6 cellular contexts compared by ENCODE assay signal in genomic region chr16:30996324-30996999, GRCh38. TPM values are rescaled to one million over a fixed set of nuclear protein-coding genes. Genes with fewer than 3 reads are reported as not detected.
DNase-seq lines count a peak whose midpoint lies in the region; TF ChIP-seq lines count a peak whose summit lies in the region.

No MANE protein-coding gene starts in this region.

- H3K4me2 ChIP-seq in skeletal muscle satellite cell (ENCODE audit: low read length): peak overlapping the region; percentile 94

- no peak for TF ChIP-seq POLR2A in erythroblast (IDR thresholded peaks at IDR 0.05; ENCODE audit: low read length)

- H3K4me3 Mint-ChIP-seq in endothelial cell (ENCODE audit: unreplicated experiment): peak overlapping the region; percentile 76

- DNase-seq in endothelial cell (ENCODE audit: low spot score): no peak
- no peak for DNase-seq in SJCRH30
- DNase-seq in GF-D8 (lab: John Stamatoyannopoulos, UW): no peak
- DNase-seq in erythroblast (lab: John Stamatoyannopoulos, UW): no peak

- H3K27me3 ChIP-seq in skeletal muscle satellite cell (ENCODE audit: control insufficient read depth, insufficient read depth, low read length): no peaks in the 10 kb centered on the region
- no peaks in the 10 kb centered on the region for H3K27me3 ChIP-seq in SJCRH30

- no peak overlapping the region for H3K27ac Mint-ChIP-seq in endothelial cell (ENCODE audit: unreplicated experiment)

- no peak for TF ChIP-seq CTCF in endothelial cell (IDR thresholded peaks at IDR 0.05; ENCODE audit: unreplicated experiment)

- H3K9ac ChIP-seq in skeletal muscle satellite cell (ENCODE audit: low read depth, low read length): peak overlapping the region; percentile 85

- peaks cover 10% of the 10 kb centered on the region for H3K27me3 Mint-ChIP-seq in endothelial cell (ENCODE audit: unreplicated experiment)

- H3K36me3 ChIP-seq in skeletal muscle satellite cell (ENCODE audit: insufficient read depth, low read length) (no peaks in the 10 kb centered on the region), SJCRH30 (no peaks in the 10 kb centered on the region)

- peaks cover 3% of the 10 kb centered on the region for H3K36me3 Mint-ChIP-seq in endothelial cell (ENCODE audit: low read depth, unreplicated experiment)

- H3K4me3 ChIP-seq in skeletal muscle satellite cell (ENCODE audit: low read length) (peak overlapping the region; percentile 75), SJCRH30 (no peak overlapping the region)

- TF ChIP-seq EP300 in Ishikawa (IDR thresholded peaks at IDR 0.05; ENCODE audit: borderline replicate concordance): no peak

- H3K27ac ChIP-seq in SJCRH30: no peak overlapping the region

- no peak for TF ChIP-seq RAD21 in Ishikawa (IDR thresholded peaks at IDR 0.05; ENCODE audit: low read depth)

- H3K9me3 ChIP-seq in skeletal muscle satellite cell (replicated peaks; ENCODE audit: low read length) (no peaks in the 10 kb centered on the region), SJCRH30 (replicated peaks) (no peaks in the 10 kb centered on the region)

- peaks cover 3% of the 10 kb centered on the region for H3K4me1 Mint-ChIP-seq in endothelial cell (ENCODE audit: unreplicated experiment)

- H3K4me1 ChIP-seq in skeletal muscle satellite cell (ENCODE audit: control insufficient read depth, insufficient read depth, low read length) (peaks cover 32% of the 10 kb centered on the region), SJCRH30 (peaks cover 18% of the 10 kb centered on the region)

- H3K9me3 Mint-ChIP-seq in endothelial cell (ENCODE audit: unreplicated experiment): no peaks in the 10 kb centered on the region

TF ChIP-seq in Ishikawa, 13 proteins besides CTCF, POLR2A, EP300 and RAD21:
- TF ChIP-seq TAF1 (IDR thresholded peaks at IDR 0.05; ENCODE audit: low read depth) (no peak), EGR1 (IDR thresholded peaks at IDR 0.05) (no peak), ZBTB7A (IDR thresholded peaks at IDR 0.05; ENCODE audit: low read depth) (peak; percentile 18; the same call in 1 of the 2 replicates)

RNA-seq across cellular contexts. Expression of gene HSD3B7, which starts 11.5 kb away (rescaled TPM):
- 5.3 TPM for total RNA-seq in endothelial cell (ENCODE audit: unreplicated experiment)
- 67.4 and 120 TPM in 2 replicates for total RNA-seq in skeletal muscle satellite cell (2012; rRNA removed)
- total RNA-seq in SJCRH30 (2014; rRNA removed; shearing (Covaris generic)): 2.6 and 3.4 TPM in 2 replicates

RNA-seq across cellular contexts. Expression of gene STX1B, which starts 14.0 kb away (rescaled TPM):
- total RNA-seq in endothelial cell (ENCODE audit: unreplicated experiment): 5.5 TPM
- total RNA-seq in skeletal muscle satellite cell (2012; rRNA removed): 0.51 and 1.1 TPM in 2 replicates
- 0.94 and 1.4 TPM in 2 replicates for total RNA-seq in SJCRH30 (2014; rRNA removed; shearing (Covaris generic))

RNA-seq across cellular contexts. Expression of gene STX4, which starts 36.9 kb away (rescaled TPM):
- 74.2 TPM for total RNA-seq in endothelial cell (ENCODE audit: unreplicated experiment)
- 12.9 and 19.5 TPM in 2 replicates for total RNA-seq in skeletal muscle satellite cell (2012; rRNA removed)
- total RNA-seq in SJCRH30 (2014; rRNA removed; shearing (Covaris generic)): 22.6 and 23.9 TPM in 2 replicates

RNA-seq across cellular contexts. Expression of gene SETD1A, which starts 38.9 kb away (rescaled TPM):
- total RNA-seq in endothelial cell (ENCODE audit: unreplicated experiment): 23.4 TPM
- 2.0 and 3.1 TPM in 2 replicates for total RNA-seq in skeletal muscle satellite cell (2012; rRNA removed)
- 8.9 TPM in 2 replicates for total RNA-seq in SJCRH30 (2014; rRNA removed; shearing (Covaris generic))

RNA-seq across cellular contexts. Expression of gene ORAI3, which starts 47.6 kb away (rescaled TPM):
- total RNA-seq in endothelial cell (ENCODE audit: unreplicated experiment): 42.9 TPM
- 21.4 and 28.1 TPM in 2 replicates for total RNA-seq in skeletal muscle satellite cell (2012; rRNA removed)
- 4.0 and 7.0 TPM in 2 replicates for total RNA-seq in SJCRH30 (2014; rRNA removed; shearing (Covaris generic))
